8 cellular contexts compared by ENCODE assay signal in genomic region chr1:7808253-7808844, GRCh38. TPM values are rescaled to one million over a fixed set of nuclear protein-coding genes. Genes with fewer than 3 reads are reported as not detected.
DNase-seq lines count a peak whose midpoint lies in the region; ATAC-seq and TF ChIP-seq lines count a peak whose summit lies in the region.

No MANE protein-coding gene starts in this region.

- WGBS in aorta, 2 donors: 8 to 13% methylated on average over 1 of the region's 1 CpG

- no peak overlapping the region for H3K4me2 ChIP-seq in DND-41 (ENCODE audit: insufficient read depth, low read length)
- H3K4me2 ChIP-seq in KMS-11: no peak overlapping the region

- no peak overlapping the region for H3K4me3 Mint-ChIP-seq in T-helper 2 cell treated with Interferon-gamma antibody and Interleukin-4, amounts not matched to agents 5 μg/mL and 100 μg/mL, for 36 hours
- H3K4me3 Mint-ChIP-seq in activated T-helper 2 cell treated with anti-CD3 and anti-CD28 coated beads, Interferon-gamma antibody, Interleukin-2, Interleukin-4, amounts not matched to agents 10 μg/mL and 5 μg/mL and 100 μg/mL, durations not matched to agents 14 hours and 24 hours and 36 hours (ENCODE audit: low read depth): no peak overlapping the region

- TF ChIP-seq CTCF in DND-41 (IDR thresholded peaks at IDR 0.05; ENCODE audit: borderline replicate concordance, extremely low read depth, low read length, poor library complexity, severe bottlenecking): peak; percentile 64
- peak; percentile 80 for TF ChIP-seq CTCF in KMS-11 (conservative IDR thresholded peaks at IDR 0.05; ENCODE audit: low read depth, low read length)
- peak; percentile 78 for TF ChIP-seq CTCF in VCaP (conservative IDR thresholded peaks at IDR 0.05)
- TF ChIP-seq CTCF in kidney epithelial cell (IDR thresholded peaks at IDR 0.05; ENCODE audit: insufficient read depth, low read length, poor library complexity, severe bottlenecking): peak; percentile 55

- H3K27ac Mint-ChIP-seq in T-helper 2 cell treated with Interferon-gamma antibody and Interleukin-4, amounts not matched to agents 5 μg/mL and 100 μg/mL, for 36 hours: no peak overlapping the region
- no peak overlapping the region for H3K27ac Mint-ChIP-seq in activated T-helper 2 cell treated with anti-CD3 and anti-CD28 coated beads, Interferon-gamma antibody, Interleukin-2, Interleukin-4, amounts not matched to agents 10 μg/mL and 5 μg/mL and 100 μg/mL, durations not matched to agents 14 hours and 24 hours and 36 hours

- H3K9me3 ChIP-seq in DND-41 (ENCODE audit: insufficient read depth, low read length, severe bottlenecking) (peaks cover 4% of the 10 kb centered on the region), aorta (ENCODE audit: control insufficient read depth, low read length) (no peaks in the 10 kb centered on the region)

- H4K20me1 ChIP-seq in DND-41 (ENCODE audit: insufficient read depth, low read length): no peaks in the 10 kb centered on the region
- H4K20me1 ChIP-seq in KMS-11 (ENCODE audit: insufficient read depth): no peaks in the 10 kb centered on the region

- H3K4me1 ChIP-seq in DND-41 (ENCODE audit: insufficient read depth, low read length) (no peaks in the 10 kb centered on the region), KMS-11 (ENCODE audit: low read depth, poor library complexity, severe bottlenecking) (no peaks in the 10 kb centered on the region), aorta (ENCODE audit: control insufficient read depth in 1 of 2, insufficient read depth in 2 of 2, low read length in 2 of 2) (no peaks in the 10 kb centered on the region)

- no peaks in the 10 kb centered on the region for H3K79me2 ChIP-seq in DND-41 (ENCODE audit: insufficient read depth, low read length)
- no peaks in the 10 kb centered on the region for H3K79me2 ChIP-seq in KMS-11 (ENCODE audit: insufficient read depth, low read depth)

- DNase-seq in DND-41 (no peak), kidney epithelial cell (ENCODE audit: low read depth) (peak; percentile 5), aorta (no peak)
- no peak for DNase-seq in T-helper 2 cell treated with Interferon-gamma antibody and Interleukin-4, amounts not matched to agents 5 μg/mL and 100 μg/mL, for 36 hours (ENCODE audit: low spot score)
- no peak for DNase-seq in activated T-helper 2 cell treated with anti-CD3 and anti-CD28 coated beads, Interferon-gamma antibody, Interleukin-2, Interleukin-4, amounts not matched to agents 10 μg/mL and 5 μg/mL and 100 μg/mL, durations not matched to agents 14 hours and 24 hours and 36 hours (ENCODE audit: low spot score)

- H3K36me3 Mint-ChIP-seq in T-helper 2 cell treated with Interferon-gamma antibody and Interleukin-4, amounts not matched to agents 5 μg/mL and 100 μg/mL, for 36 hours (ENCODE audit: low read depth): peaks cover 5% of the 10 kb centered on the region
- peaks cover 5% of the 10 kb centered on the region for H3K36me3 Mint-ChIP-seq in activated T-helper 2 cell treated with anti-CD3 and anti-CD28 coated beads, Interferon-gamma antibody, Interleukin-2, Interleukin-4, amounts not matched to agents 10 μg/mL and 5 μg/mL and 100 μg/mL, durations not matched to agents 14 hours and 24 hours and 36 hours (ENCODE audit: low read depth)

- H2AFZ ChIP-seq in DND-41 (ENCODE audit: low read depth, low read length) (no peak overlapping the region), KMS-11 (ENCODE audit: low read depth) (no peak overlapping the region)

- H3K27ac ChIP-seq in DND-41 (ENCODE audit: low read length): no peak overlapping the region
- no peak overlapping the region for H3K27ac ChIP-seq in KMS-11
- H3K27ac ChIP-seq in VCaP: no peak overlapping the region
- H3K27ac ChIP-seq in aorta (ENCODE audit: low read depth in 1 of 2, low read length in 2 of 2): no peak overlapping the region

- H3K9ac ChIP-seq in DND-41 (ENCODE audit: low read depth, low read length): no peak overlapping the region
- H3K9ac ChIP-seq in KMS-11: no peak overlapping the region

- intact Hi-C loops in aorta (cut with DNase I): loop anchor here (1.0 to 5.0 kb wide), 2 partner anchors 94 kb away; no protein-coding TSS in a partner anchor
- intact Hi-C loops in activated T-helper 2 cell treated with anti-CD3 and anti-CD28 coated beads, Interferon-gamma antibody, Interleukin-2, Interleukin-4, amounts not matched to agents 10 μg/mL and 5 μg/mL and 100 μg/mL, durations not matched to agents 14 hours and 24 hours and 36 hours (cut with micrococcal nuclease): loop anchor here (1.0 kb wide), 1 partner anchor 94 kb away; no protein-coding TSS in a partner anchor

- H3K4me3 ChIP-seq in DND-41 (ENCODE audit: low read depth in 1 of 2, low read length in 2 of 2): no peak overlapping the region
- H3K4me3 ChIP-seq in KMS-11 (IDR thresholded peaks at IDR 0.05; ENCODE audit: insufficient read depth, low read depth, low read length): no peak overlapping the region
- no peak overlapping the region for H3K4me3 ChIP-seq in kidney epithelial cell (ENCODE audit: low read depth, low read length)
- no peak overlapping the region for H3K4me3 ChIP-seq in aorta (ENCODE audit: low read length in 2 of 2)

- H3K27me3 Mint-ChIP-seq in T-helper 2 cell treated with Interferon-gamma antibody and Interleukin-4, amounts not matched to agents 5 μg/mL and 100 μg/mL, for 36 hours (ENCODE audit: low read depth): no peaks in the 10 kb centered on the region
- H3K27me3 Mint-ChIP-seq in activated T-helper 2 cell treated with anti-CD3 and anti-CD28 coated beads, Interferon-gamma antibody, Interleukin-2, Interleukin-4, amounts not matched to agents 10 μg/mL and 5 μg/mL and 100 μg/mL, durations not matched to agents 14 hours and 24 hours and 36 hours (ENCODE audit: low read depth): no peaks in the 10 kb centered on the region

- no peaks in the 10 kb centered on the region for H3K4me1 Mint-ChIP-seq in T-helper 2 cell treated with Interferon-gamma antibody and Interleukin-4, amounts not matched to agents 5 μg/mL and 100 μg/mL, for 36 hours (ENCODE audit: low read depth)
- H3K4me1 Mint-ChIP-seq in activated T-helper 2 cell treated with anti-CD3 and anti-CD28 coated beads, Interferon-gamma antibody, Interleukin-2, Interleukin-4, amounts not matched to agents 10 μg/mL and 5 μg/mL and 100 μg/mL, durations not matched to agents 14 hours and 24 hours and 36 hours (ENCODE audit: low read depth): peaks cover 2% of the 10 kb centered on the region

- H3K36me3 ChIP-seq in DND-41 (ENCODE audit: insufficient read depth, low read length) (no peaks in the 10 kb centered on the region), KMS-11 (ENCODE audit: insufficient read depth) (no peaks in the 10 kb centered on the region), kidney epithelial cell (ENCODE audit: control insufficient read depth, insufficient read depth, low read length) (no peaks in the 10 kb centered on the region), aorta (ENCODE audit: control insufficient read depth in 1 of 2, insufficient read depth in 2 of 2, low read length in 1 of 2) (peaks cover 7 to 12% of the 10 kb centered on the region in 2 donors)

- H3K9me3 Mint-ChIP-seq in T-helper 2 cell treated with Interferon-gamma antibody and Interleukin-4, amounts not matched to agents 5 μg/mL and 100 μg/mL, for 36 hours: peaks cover 6% of the 10 kb centered on the region
- H3K9me3 Mint-ChIP-seq in activated T-helper 2 cell treated with anti-CD3 and anti-CD28 coated beads, Interferon-gamma antibody, Interleukin-2, Interleukin-4, amounts not matched to agents 10 μg/mL and 5 μg/mL and 100 μg/mL, durations not matched to agents 14 hours and 24 hours and 36 hours: peaks cover 6% of the 10 kb centered on the region

- ATAC-seq in DND-41 (ENCODE audit: insufficient read depth, low read depth) (no peak), aorta (ENCODE audit: low FRiP score) (no peak), GM18907 (IDR thresholded peaks at IDR 0.05; ENCODE audit: unreplicated experiment) (no peak)

- H3K27me3 ChIP-seq in DND-41 (ENCODE audit: insufficient read depth, low read length, poor library complexity) (no peaks in the 10 kb centered on the region), KMS-11 (ENCODE audit: insufficient read depth, low read depth) (no peaks in the 10 kb centered on the region), kidney epithelial cell (ENCODE audit: control insufficient read depth, insufficient read depth, low read length) (no peaks in the 10 kb centered on the region), aorta (ENCODE audit: control insufficient read depth in 1 of 2, insufficient read depth in 2 of 2, low read length in 1 of 2) (no peaks in the 10 kb centered on the region)

RNA-seq across cellular contexts. Expression of gene PER3, which starts 24.3 kb away (rescaled TPM):
- total RNA-seq in kidney epithelial cell: 2.9 and 3.8 TPM in 2 replicates
- 10 to 100 TPM in 1 of 2 donors, 1 to 10 TPM in 1; 8.9 to 49.0 TPM for total RNA-seq in aorta
- polyA plus RNA-seq in aorta: 10 to 100 TPM in 1 of 2 donors, 1 to 10 TPM in 1; 4.4 to 21.2 TPM
- total RNA-seq in activated T-helper 2 cell treated with anti-CD3 and anti-CD28 coated beads, Interferon-gamma antibody, Interleukin-2, Interleukin-4, amounts not matched to agents 10 μg/mL and 5 μg/mL and 100 μg/mL, durations not matched to agents 14 hours and 24 hours and 36 hours: 3.3 and 4.5 TPM in 2 replicates

RNA-seq across cellular contexts. Expression of gene VAMP3, which starts 37.3 kb away (rescaled TPM):
- total RNA-seq in kidney epithelial cell: 133 TPM in 2 replicates
- total RNA-seq in aorta: 100 to 1,000 TPM; 107 to 112 TPM
- 100 to 1,000 TPM in 1 of 2 donors, 10 to 100 TPM in 1; 95.8 to 141 TPM for polyA plus RNA-seq in aorta
- total RNA-seq in activated T-helper 2 cell treated with anti-CD3 and anti-CD28 coated beads, Interferon-gamma antibody, Interleukin-2, Interleukin-4, amounts not matched to agents 10 μg/mL and 5 μg/mL and 100 μg/mL, durations not matched to agents 14 hours and 24 hours and 36 hours: 21.6 and 25.2 TPM in 2 replicates

RNA-seq across cellular contexts. Expression of gene UTS2, which starts 44.5 kb away (rescaled TPM):
- total RNA-seq in kidney epithelial cell (not detected in 2 replicates), aorta (under 1 TPM; 0.26 to 0.27 TPM)
- polyA plus RNA-seq in aorta: 1 to 10 TPM in 1 of 2 donors, under 1 TPM in 1; 0.38 to 1.1 TPM
- not detected in 2 replicates for total RNA-seq in activated T-helper 2 cell treated with anti-CD3 and anti-CD28 coated beads, Interferon-gamma antibody, Interleukin-2, Interleukin-4, amounts not matched to agents 10 μg/mL and 5 μg/mL and 100 μg/mL, durations not matched to agents 14 hours and 24 hours and 36 hours
